In the genomic region with DNA sequence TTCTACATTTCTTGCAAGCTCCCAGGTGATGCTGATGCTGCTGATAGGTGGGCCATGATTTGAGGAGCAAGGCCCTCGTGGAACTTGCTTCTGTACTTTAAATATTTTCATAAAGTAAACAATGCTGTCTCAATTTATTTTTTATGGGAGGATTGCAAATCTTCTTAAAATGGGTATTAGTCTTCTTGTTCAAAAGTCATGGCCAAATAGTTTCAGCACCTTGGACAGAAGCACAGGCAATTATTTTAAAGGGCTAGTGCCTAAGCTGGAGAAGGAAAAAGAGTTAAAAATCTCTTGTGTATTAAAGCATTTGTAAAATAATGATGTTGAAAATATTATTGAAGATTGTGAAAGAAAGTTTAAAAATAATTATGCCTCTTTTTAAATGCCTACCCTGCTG, we compare ENCODE assay signal across 15 cellular contexts. TPM values are rescaled to one million over a fixed set of nuclear protein-coding genes. Genes with fewer than 3 reads are reported as not detected.
DNase-seq lines count a peak whose midpoint lies in the region; ATAC-seq, FAIRE-seq and TF ChIP-seq lines count a peak whose summit lies in the region.
"Had no signal": no experiment of that assay in that cellular context is flagged by ENCODE, and none has a peak within 500 bp of the region (broad histone marks: within the 10 kb centered on the region; RNA-seq: fewer than 3 reads in every experiment).

No MANE protein-coding gene starts in this region.

- H3K4me1 ChIP-seq in HCT116 (ENCODE audit: control insufficient read depth in 1 of 2, insufficient read depth in 2 of 2, low read length in 2 of 2): no peaks in the 10 kb centered on the region
- H3K4me1 ChIP-seq in liver (ENCODE audit: control insufficient read depth in 4 of 4, insufficient read depth in 4 of 4, low read length in 3 of 4): peaks cover 0 to 2% (median 0%) of the 10 kb centered on the region in 4 donors
- no peaks in the 10 kb centered on the region for H3K4me1 ChIP-seq in small intestine (ENCODE audit: control insufficient read depth in 2 of 2, insufficient read depth in 1 of 2, low read depth in 1 of 2, low read length in 1 of 2)
- H3K4me1 ChIP-seq: psoas muscle had no signal

- no peak overlapping the region for H3K4me2 ChIP-seq in HCT116 (ENCODE audit: low read length)

- no peak overlapping the region for H3K9ac ChIP-seq in HCT116 (ENCODE audit: low read length)
- H3K9ac ChIP-seq in liver (ENCODE audit: low read depth in 1 of 2, low read length in 2 of 2): no peak overlapping the region

- peaks cover 5% of the 10 kb centered on the region; the same call in 1 of the 2 replicates for H3K27me3 ChIP-seq in HCT116 (ENCODE audit: insufficient read depth, low read length)
- H3K27me3 ChIP-seq in bronchial epithelial cell (ENCODE audit: control insufficient read depth, insufficient read depth, low read length): no peaks in the 10 kb centered on the region
- peaks cover 0 to 4% (median 0%) of the 10 kb centered on the region in 4 donors for H3K27me3 ChIP-seq in liver (ENCODE audit: control insufficient read depth in 4 of 4, insufficient read depth in 4 of 4, low read length in 3 of 4)
- no peaks in the 10 kb centered on the region for H3K27me3 ChIP-seq in small intestine (ENCODE audit: control insufficient read depth in 2 of 2, insufficient read depth in 2 of 2, low read length in 2 of 2)

- RAD21 ChIA-PET in HCT116 (lab: Charles Lee; ENCODE audit: low non-redundant PET in 1 of 2, low total read pairs in 2 of 2, uncharacterized antibody in 2 of 2, unreplicated experiment in 2 of 2): no interaction called here

- no peak for ATAC-seq in HCT116
- ATAC-seq in stimulated activated naive CD8-positive, alpha-beta T cell treated with anti-CD3 and anti-CD28 coated beads, Interleukin-15, Interleukin-2, amounts not matched to agents 100 U/mL and 50 U/mL, for 24 hours: no peak
- ATAC-seq: psoas muscle had no signal

- TF ChIP-seq RAD21 in HCT116 (IDR thresholded peaks at IDR 0.05; ENCODE audit: low read depth): no peak
- TF ChIP-seq RAD21 in liver (IDR thresholded peaks at IDR 0.05): no peak

- no peak overlapping the region for H2AFZ ChIP-seq in HCT116 (ENCODE audit: low read depth, low read length, poor library complexity, severe bottlenecking)

- TF ChIP-seq CTCF in HCT116 (IDR thresholded peaks at IDR 0.05 in 2 of 3, conservative IDR thresholded peaks at IDR 0.05 in 1 of 3; ENCODE audit: borderline replicate concordance in 1 of 3, insufficient read depth in 1 of 3, low read depth in 2 of 3, low read length in 2 of 3) (no peak), bronchial epithelial cell (IDR thresholded peaks at IDR 0.05; ENCODE audit: insufficient read depth, low read length, severe bottlenecking) (no peak), liver (IDR thresholded peaks at IDR 0.05; ENCODE audit: low read depth, low read length, missing input control) (no peak)

- WGBS in liver: 5% methylated on average over 1 of the region's 1 CpG
- 4 to 12% (median 9%) methylated on average over 1 of the region's 1 CpG for WGBS in small intestine, 3 donors

- FAIRE-seq in bronchial epithelial cell (lab: Jason Lieb, UNC): no peak
- FAIRE-seq in small intestine (lab: Jason Lieb, UNC): no peak

- H3K36me3 ChIP-seq in HCT116 (ENCODE audit: control insufficient read depth in 1 of 2, insufficient read depth in 2 of 2, low read length in 2 of 2): no peaks in the 10 kb centered on the region
- H3K36me3 ChIP-seq in bronchial epithelial cell (ENCODE audit: control insufficient read depth, insufficient read depth, low read length): no peaks in the 10 kb centered on the region
- H3K36me3 ChIP-seq in liver (ENCODE audit: control insufficient read depth in 4 of 4, insufficient read depth in 3 of 4, low read depth in 1 of 4, low read length in 3 of 4): no peaks in the 10 kb centered on the region
- H3K36me3 ChIP-seq in small intestine (ENCODE audit: control insufficient read depth in 2 of 2, insufficient read depth in 2 of 2, low read length in 2 of 2): no peaks in the 10 kb centered on the region

- H3K79me2 ChIP-seq in HCT116 (ENCODE audit: insufficient read depth, low read length): no peaks in the 10 kb centered on the region

- H3K9me3 ChIP-seq in HCT116 (ENCODE audit: control insufficient read depth in 1 of 2, insufficient read depth in 1 of 2, low read depth in 1 of 2, low read length in 2 of 2) (no peaks in the 10 kb centered on the region), liver (ENCODE audit: control insufficient read depth in 4 of 4, low read length in 3 of 4) (no peaks in the 10 kb centered on the region), small intestine (ENCODE audit: control insufficient read depth, low read depth) (no peaks in the 10 kb centered on the region)
- H3K9me3 ChIP-seq: psoas muscle had no signal

- no peaks in the 10 kb centered on the region for H4K20me1 ChIP-seq in HCT116 (ENCODE audit: insufficient read depth)

- DNase-seq in HCT116 (ENCODE audit: low read depth, low spot score): no peak
- peak; percentile 30 for DNase-seq in NCI-H460 (ENCODE audit: extremely low read depth, low read depth)
- DNase-seq in bronchial epithelial cell (ENCODE audit: low read depth): peak; percentile 5
- no peak for DNase-seq in stimulated activated naive CD8-positive, alpha-beta T cell treated with anti-CD3 and anti-CD28 coated beads, Interleukin-15, Interleukin-2, amounts not matched to agents 100 U/mL and 50 U/mL, for 24 hours
- no peak for DNase-seq in epidermal melanocyte (ENCODE audit: insufficient read length, low spot score)
- DNase-seq in small intestine: no peak
- no peak for DNase-seq in activated naive CD4-positive, alpha-beta T cell treated with anti-CD3 and anti-CD28 coated beads, Interleukin-2, amount 50 U/mL, for 16 hours
- DNase-seq: CD4-positive, alpha-beta T cell; psoas muscle; stimulated activated CD4-positive, alpha-beta T cell treated with anti-CD3 and anti-CD28 coated beads, Interleukin-4, amount 100 ng/mL, for 4 hours had no signal

- H3K4me3 ChIP-seq in HCT116 (replicated peaks in 1 of 2; ENCODE audit: low read depth in 1 of 2, low read length in 2 of 2) (no peak overlapping the region), bronchial epithelial cell (ENCODE audit: low read depth, low read length) (no peak overlapping the region), liver (ENCODE audit: low read depth in 1 of 3, low read length in 3 of 3) (no peak overlapping the region), small intestine (ENCODE audit: low read depth in 1 of 2, low read length in 2 of 2) (no peak overlapping the region)
- H3K4me3 ChIP-seq: psoas muscle had no signal

- no peaks in the 10 kb centered on the region for H3K9me2 ChIP-seq in HCT116 (ENCODE audit: insufficient read depth)

- no peak overlapping the region for H3K27ac ChIP-seq in HCT116 (ENCODE audit: low read depth, low read length)
- no peak overlapping the region for H3K27ac ChIP-seq in liver (ENCODE audit: low read depth in 1 of 2, low read length in 2 of 2)
- no peak overlapping the region for H3K27ac ChIP-seq in small intestine (ENCODE audit: low read depth in 1 of 2, low read length in 1 of 2)
- H3K27ac ChIP-seq: psoas muscle had no signal

- CTCF ChIA-PET in HCT116 (lab: Charles Lee): no interaction called here

- TF ChIP-seq POLR2A in HCT116 (IDR thresholded peaks at IDR 0.05; ENCODE audit: borderline replicate concordance, extremely low read depth, insufficient read depth, insufficient read length): no peak

- POLR2A ChIA-PET in HCT116 (lab: Charles Lee): no interaction called here

- no TSS peak for BruUV-seq in HCT116 (replicated peaks; lab: Mats Ljungman, UMichigan)

- intact Hi-C loops in HCT116 (cut with micrococcal nuclease): no loop called here

TF ChIP-seq in HCT116, 20 proteins besides CTCF, POLR2A, EP300 and RAD21 (continues in another document):
- no peak for TF ChIP-seq EGR1 (IDR thresholded peaks at IDR 0.05; ENCODE audit: low read depth)

TF ChIP-seq in liver, 16 proteins besides CTCF, POLR2A, EP300 and RAD21 (continues in another document):
- no peak for TF ChIP-seq FOXA1 (IDR thresholded peaks at IDR 0.05)
- TF ChIP-seq, protein P1, sequence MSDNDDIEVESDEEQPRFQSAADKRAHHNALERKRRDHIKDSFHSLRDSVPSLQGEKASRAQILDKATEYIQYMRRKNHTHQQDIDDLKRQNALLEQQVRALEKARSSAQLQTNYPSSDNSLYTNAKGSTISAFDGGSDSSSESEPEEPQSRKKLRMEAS (IDR thresholded peaks at IDR 0.05): no peak
- no peak for TF ChIP-seq JUND (IDR thresholded peaks at IDR 0.05)
- TF ChIP-seq, protein P2, sequence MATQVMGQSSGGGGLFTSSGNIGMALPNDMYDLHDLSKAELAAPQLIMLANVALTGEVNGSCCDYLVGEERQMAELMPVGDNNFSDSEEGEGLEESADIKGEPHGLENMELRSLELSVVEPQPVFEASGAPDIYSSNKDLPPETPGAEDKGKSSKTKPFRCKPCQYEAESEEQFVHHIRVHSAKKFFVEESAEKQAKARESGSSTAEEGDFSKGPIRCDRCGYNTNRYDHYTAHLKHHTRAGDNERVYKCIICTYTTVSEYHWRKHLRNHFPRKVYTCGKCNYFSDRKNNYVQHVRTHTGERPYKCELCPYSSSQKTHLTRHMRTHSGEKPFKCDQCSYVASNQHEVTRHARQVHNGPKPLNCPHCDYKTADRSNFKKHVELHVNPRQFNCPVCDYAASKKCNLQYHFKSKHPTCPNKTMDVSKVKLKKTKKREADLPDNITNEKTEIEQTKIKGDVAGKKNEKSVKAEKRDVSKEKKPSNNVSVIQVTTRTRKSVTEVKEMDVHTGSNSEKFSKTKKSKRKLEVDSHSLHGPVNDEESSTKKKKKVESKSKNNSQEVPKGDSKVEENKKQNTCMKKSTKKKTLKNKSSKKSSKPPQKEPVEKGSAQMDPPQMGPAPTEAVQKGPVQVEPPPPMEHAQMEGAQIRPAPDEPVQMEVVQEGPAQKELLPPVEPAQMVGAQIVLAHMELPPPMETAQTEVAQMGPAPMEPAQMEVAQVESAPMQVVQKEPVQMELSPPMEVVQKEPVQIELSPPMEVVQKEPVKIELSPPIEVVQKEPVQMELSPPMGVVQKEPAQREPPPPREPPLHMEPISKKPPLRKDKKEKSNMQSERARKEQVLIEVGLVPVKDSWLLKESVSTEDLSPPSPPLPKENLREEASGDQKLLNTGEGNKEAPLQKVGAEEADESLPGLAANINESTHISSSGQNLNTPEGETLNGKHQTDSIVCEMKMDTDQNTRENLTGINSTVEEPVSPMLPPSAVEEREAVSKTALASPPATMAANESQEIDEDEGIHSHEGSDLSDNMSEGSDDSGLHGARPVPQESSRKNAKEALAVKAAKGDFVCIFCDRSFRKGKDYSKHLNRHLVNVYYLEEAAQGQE (IDR thresholded peaks at IDR 0.05): peak; percentile 98
- TF ChIP-seq EGR1 (IDR thresholded peaks at IDR 0.05; ENCODE audit: low read depth in 2 of 2): no peak
- no peak for TF ChIP-seq SP1 (IDR thresholded peaks at IDR 0.05)

RNA-seq across cellular contexts. Expression of a gene that starts 50.5 kb away (rescaled TPM):
- not detected for total RNA-seq in HCT116 (2021; ENCODE audit: unreplicated experiment)
- polyA plus RNA-seq in HCT116 (2012): not detected in 2 replicates
- not detected in 2 replicates for total RNA-seq in NCI-H460 (2014; rRNA removed; shearing (Covaris generic))
- not detected in 2 replicates for polyA plus RNA-seq in NCI-H460 (2014; cell fraction: nucleus; rRNA removed)
- not detected in 2 replicates for total RNA-seq in bronchial epithelial cell
- total RNA-seq in liver: not detected
- polyA plus RNA-seq in liver: not detected
- not detected for polyA plus RNA-seq in small intestine
- total RNA-seq: CD4-positive, alpha-beta T cell; glomerular endothelial cell; mesenteric fat pad; psoas muscle; subcutaneous adipose tissue had no signal
- polyA plus RNA-seq: IgD-negative memory B cell, psoas muscle had no signal

Comparison
In these comparisons a context has a peak if more than half of its experiments do, and no peak if none do; other contexts are left out.
1. DNase-seq: peak in NCI-H460 (single experiment) and bronchial epithelial cell (single experiment); none in HCT116 (single experiment), stimulated activated naive CD8-positive, alpha-beta T cell treated with anti-CD3 and anti-CD28 coated beads, Interleukin-15, Interleukin-2, amounts not matched to agents 100 U/mL and 50 U/mL, for 24 hours (single experiment), epidermal melanocyte (single experiment), small intestine (single experiment) and activated naive CD4-positive, alpha-beta T cell treated with anti-CD3 and anti-CD28 coated beads, Interleukin-2, amount 50 U/mL, for 16 hours (single experiment).